In genomic region chr11:36389006-36389405, GRCh38 we compare ENCODE assay signal across 25 cellular contexts.
"Had no signal": no experiment of that assay in that cellular context is flagged by ENCODE, and none has a peak within 500 bp of the region (broad histone marks: within the 10 kb centered on the region; RNA-seq: fewer than 3 reads in every experiment).

No MANE protein-coding gene starts in this region.

- H3K9me3 ChIP-seq: body of pancreas, esophagus muscularis mucosa, upper lobe of right lung had no signal

- DNase-seq: activated CD8-positive, alpha-beta memory T cell treated with anti-CD3 and anti-CD28 coated beads, Interleukin-2, amount 50 U/mL, for 48 hours; activated effector memory CD4-positive, alpha-beta T cell treated with Interleukin-2 at 50 U/mL for 16 hours; activated naive CD4-positive, alpha-beta T cell treated with anti-CD3 and anti-CD28 coated beads, Interleukin-2, amount 10 ng/mL, durations not matched to agents 7 days and 5 days; activated T-cell treated with anti-CD3 and anti-CD28 coated beads, Interleukin-2, amount 50 U/mL, for 48 hours; anterior cingulate cortex; body of pancreas; effector memory CD4-positive, alpha-beta T cell; glutamatergic neuron; hippocampal formation; left ventricle myocardium superior; midbrain; nucleus accumbens; posterior cingulate gyrus; small intestine; stimulated activated CD4-positive, alpha-beta T cell treated with anti-CD3 and anti-CD28 coated beads, Interleukin-15, amount 100 ng/mL, for 24 hours; stimulated activated naive CD4-positive, alpha-beta T cell; T-helper 9 cell; upper lobe of right lung had no signal

- H3K27ac ChIP-seq: body of pancreas, cardiac muscle cell, esophagus muscularis mucosa, upper lobe of right lung had no signal

- H3K27ac Mint-ChIP-seq: activated naive CD4-positive, alpha-beta T cell treated with anti-CD3 and anti-CD28 coated beads, Interleukin-2, amount 10 ng/mL, durations not matched to agents 7 days and 5 days; nephron; WTC11 had no signal

- H3K4me1 ChIP-seq: body of pancreas, esophagus muscularis mucosa had no signal

- FAIRE-seq: frontal cortex, small intestine had no signal

- H3K4me3 ChIP-seq: body of pancreas, cardiac muscle cell, esophagus muscularis mucosa, upper lobe of right lung had no signal

- H3K36me3 Mint-ChIP-seq: activated naive CD4-positive, alpha-beta T cell treated with anti-CD3 and anti-CD28 coated beads, Interleukin-2, amount 10 ng/mL, durations not matched to agents 7 days and 5 days; WTC11 had no signal

- ATAC-seq: body of pancreas, left ventricle myocardium superior, SK-N-SH treated with all-trans-retinoic acid at 6 μM for 48 hours, upper lobe of right lung, WTC11 had no signal

- H3K9me3 Mint-ChIP-seq: activated naive CD4-positive, alpha-beta T cell treated with anti-CD3 and anti-CD28 coated beads, Interleukin-2, amount 10 ng/mL, durations not matched to agents 7 days and 5 days; nephron; WTC11 had no signal

- H3K36me3 ChIP-seq: cardiac muscle cell, esophagus muscularis mucosa, upper lobe of right lung had no signal

- H3K4me3 Mint-ChIP-seq: activated naive CD4-positive, alpha-beta T cell treated with anti-CD3 and anti-CD28 coated beads, Interleukin-2, amount 10 ng/mL, durations not matched to agents 7 days and 5 days; dendritic cell treated with granulocyte-macrophage colony-stimulating factor and Interleukin-4, amounts not matched to agents 40 ng/mL and 50 ng/mL, for 4 days; nephron; WTC11 had no signal

- H3K27me3 ChIP-seq: body of pancreas, cardiac muscle cell, upper lobe of right lung had no signal
